9 cellular contexts compared by ENCODE assay signal in the genomic region with DNA sequence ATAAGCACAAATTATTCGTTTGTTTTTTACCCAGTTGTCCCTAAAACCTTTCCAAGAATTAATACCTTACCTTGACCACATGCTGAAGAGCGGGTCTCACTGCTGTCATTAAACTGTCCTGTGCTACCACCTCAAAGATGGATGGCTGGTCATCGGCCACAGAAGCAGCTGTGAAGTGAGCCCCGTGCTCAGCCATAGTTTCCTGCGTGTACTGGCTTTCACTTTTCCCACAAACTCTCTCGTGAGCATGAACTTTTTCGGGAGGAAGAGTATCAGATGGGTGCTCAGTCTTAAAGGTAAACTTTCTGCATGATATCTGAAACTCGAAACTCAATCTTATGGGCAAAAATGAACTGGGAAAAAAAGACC. TPM values are rescaled to one million over a fixed set of nuclear protein-coding genes. Genes with fewer than 3 reads are reported as not detected.
DNase-seq lines count a peak whose midpoint lies in the region; ATAC-seq and TF ChIP-seq lines count a peak whose summit lies in the region.
"Had no signal": no experiment of that assay in that cellular context is flagged by ENCODE, and none has a peak within 500 bp of the region (broad histone marks: within the 10 kb centered on the region; RNA-seq: fewer than 3 reads in every experiment).

No MANE protein-coding gene starts in this region.

- no peak for ATAC-seq in central memory CD8-positive, alpha-beta T cell (replicated peaks; ENCODE audit: extremely low read depth, poor library complexity, severe bottlenecking)
- ATAC-seq in lung (ENCODE audit: insufficient read depth, low FRiP score) (no peak), GM19455 (IDR thresholded peaks at IDR 0.05; ENCODE audit: unreplicated experiment) (no peak)

- H3K9me3 ChIP-seq in MG63 (no peaks in the 10 kb centered on the region), lung (ENCODE audit: control insufficient read depth in 2 of 2, insufficient read depth in 1 of 2, low read length in 1 of 2) (no peaks in the 10 kb centered on the region), uterus (no peaks in the 10 kb centered on the region)

- peak overlapping the region; percentile 100 for H3K27ac Mint-ChIP-seq in central memory CD8-positive, alpha-beta T cell (ENCODE audit: low read depth)

- H3K27ac ChIP-seq in lung (ENCODE audit: low read depth in 1 of 2, low read length in 1 of 2): peak overlapping the region; percentile 93 to 97
- H3K27ac ChIP-seq in uterus: peak overlapping the region; percentile 85 to 89

- H3K4me1 Mint-ChIP-seq in central memory CD8-positive, alpha-beta T cell: peaks cover 18% of the 10 kb centered on the region

- TF ChIP-seq POLR2A in uterus (IDR thresholded peaks at IDR 0.05): no peak

- intact Hi-C loops in uterus (cut with DNase I; ENCODE audit: low total_unique reads): no loop called here

- H3K4me3 ChIP-seq in MG63 (peak overlapping the region; percentile 91), lung (peak overlapping the region; percentile 71), uterus (peak overlapping the region; percentile 54 to 90)

- H3K36me3 ChIP-seq in MG63: peaks cover 25% of the 10 kb centered on the region
- H3K36me3 ChIP-seq in lung (ENCODE audit: control insufficient read depth in 2 of 2, insufficient read depth in 2 of 2, low read length in 2 of 2): peaks cover 2 to 5% of the 10 kb centered on the region in 2 donors
- H3K36me3 ChIP-seq in uterus: no peaks in the 10 kb centered on the region

- H3K4me1 ChIP-seq in lung (ENCODE audit: control insufficient read depth in 2 of 2, insufficient read depth in 2 of 2, low read length in 2 of 2) (peaks cover 0 to 4% of the 10 kb centered on the region in 2 donors), uterus (peaks cover 0 to 5% of the 10 kb centered on the region in 2 donors)

- no peaks in the 10 kb centered on the region for H3K9me3 Mint-ChIP-seq in central memory CD8-positive, alpha-beta T cell

- H3K36me3 Mint-ChIP-seq in central memory CD8-positive, alpha-beta T cell (ENCODE audit: insufficient read depth): peaks cover 23% of the 10 kb centered on the region

- TF ChIP-seq CTCF in lung (IDR thresholded peaks at IDR 0.05; ENCODE audit: control extremely low read depth, extremely low read depth): no peak
- no peak for TF ChIP-seq CTCF in uterus (IDR thresholded peaks at IDR 0.05)

- H3K27me3 ChIP-seq in MG63 (no peaks in the 10 kb centered on the region), lung (ENCODE audit: control insufficient read depth, insufficient read depth) (no peaks in the 10 kb centered on the region), uterus (no peaks in the 10 kb centered on the region)

- H3K27me3 Mint-ChIP-seq in central memory CD8-positive, alpha-beta T cell: no peaks in the 10 kb centered on the region

- peak overlapping the region; percentile 100 for H3K4me3 Mint-ChIP-seq in central memory CD8-positive, alpha-beta T cell

- peak; percentile 37 for DNase-seq in D341Med (ENCODE audit: low spot score)
- no peak for DNase-seq in MG63
- no peak for DNase-seq in central memory CD8-positive, alpha-beta T cell (ENCODE audit: low spot score in 2 of 2)
- DNase-seq in lung (ENCODE audit: low spot score): no peak
- DNase-seq in uterus: no peak
- no peak for DNase-seq in NCI-H446 (lab: John Stamatoyannopoulos, UW)
- no peak for DNase-seq in NCI-H1417 (lab: John Stamatoyannopoulos, UW)

- WGBS in lung, 2 donors: 3 to 4% methylated on average over 8 of the region's 8 CpGs

RNA-seq across cellular contexts. Expression of a gene that starts 0.6 kb away (rescaled TPM):
- 3.9 and 6.1 TPM in 2 replicates for total RNA-seq in MG63 (2014; rRNA removed; shearing (Covaris generic); ENCODE audit: low replicate concordance)
- total RNA-seq in lung: 1 to 10 TPM; 5.1 to 5.3 TPM
- 1 to 10 TPM; 2.6 to 3.7 TPM for polyA plus RNA-seq in lung
- total RNA-seq in uterus: 10 to 100 TPM in 1 of 4 donors, 1 to 10 TPM in 3; 5.3 to 15.9 (median 8.6) TPM

RNA-seq across cellular contexts. Expression of a gene that starts 9.3 kb away (rescaled TPM):
- 52.9 and 65.0 TPM in 2 replicates for total RNA-seq in MG63 (2014; rRNA removed; shearing (Covaris generic); ENCODE audit: low replicate concordance)
- 100 to 1,000 TPM; 110 to 156 TPM for total RNA-seq in lung
- polyA plus RNA-seq in lung: 10 to 100 TPM; 52.9 to 55.3 TPM
- 100 to 1,000 TPM in 1 of 4 donors, 10 to 100 TPM in 3; 40.7 to 124 (median 61.5) TPM for total RNA-seq in uterus

RNA-seq across cellular contexts. Expression of a gene that starts 17.2 kb away (rescaled TPM):
- total RNA-seq in MG63 (2014; rRNA removed; shearing (Covaris generic); ENCODE audit: low replicate concordance): not detected in 2 replicates
- total RNA-seq in lung: 1 to 10 TPM in 1 of 2 donors, not detected in 1; 2.3 TPM
- polyA plus RNA-seq in lung: under 1 TPM in 1 of 2 donors, not detected in 1; 0.34 TPM
- total RNA-seq in uterus: under 1 TPM in 1 of 4 donors, not detected in 3; 0.76 TPM
- total RNA-seq: RPMI7951 had no signal

RNA-seq across cellular contexts. Expression of a gene that starts 40.3 kb away (rescaled TPM):
- total RNA-seq in MG63 (2014; rRNA removed; shearing (Covaris generic); ENCODE audit: low replicate concordance): not detected in 2 replicates
- 10 to 100 TPM in 1 of 2 donors, 1 to 10 TPM in 1; 2.1 to 13.2 TPM for total RNA-seq in lung
- polyA plus RNA-seq in lung: under 1 TPM; 0.59 to 0.88 TPM
- 1 to 10 TPM in 2 of 4 donors, under 1 TPM in 2; 0.55 to 2.8 (median 1.4) TPM for total RNA-seq in uterus
- total RNA-seq: RPMI7951 had no signal
